In genomic region chr2:158129037-158129436, GRCh38 we compare ENCODE assay signal across 1 cellular context.
TF ChIP-seq lines count a peak whose summit lies in the region.

No MANE protein-coding gene starts in this region.

TF ChIP-seq in A549, 52 proteins besides CTCF, POLR2A, EP300 and RAD21 (continued from another document):
- TF ChIP-seq HES2 (IDR thresholded peaks at IDR 0.05) (no peak), KDM1A (IDR thresholded peaks at IDR 0.05; ENCODE audit: low read depth) (no peak), RCOR1 (IDR thresholded peaks at IDR 0.05; ENCODE audit: low read depth, low read length) (no peak)
